1 cellular context compared by ENCODE assay signal in genomic region chr12:77640356-77640755, GRCh38.
TF ChIP-seq lines count a peak whose summit lies in the region.

No MANE protein-coding gene starts in this region.

TF ChIP-seq in GM23338, 12 proteins besides CTCF, POLR2A, EP300 and RAD21 (continued from another document):
- TF ChIP-seq NANOG (IDR thresholded peaks at IDR 0.05; ENCODE audit: borderline replicate concordance) (no peak), ZNF462 (CRISPR knock-in tag; IDR thresholded peaks at IDR 0.05) (no peak), EZH2phosphoT487 (IDR thresholded peaks at IDR 0.05; ENCODE audit: unreplicated experiment) (no peak), ZNF114 (CRISPR knock-in tag; IDR thresholded peaks at IDR 0.05) (no peak), JUNB (IDR thresholded peaks at IDR 0.05; ENCODE audit: unreplicated experiment) (no peak), STAT1 (IDR thresholded peaks at IDR 0.05; ENCODE audit: unreplicated experiment) (no peak), CREB1 (CRISPR knock-in tag; IDR thresholded peaks at IDR 0.05; ENCODE audit: low read depth) (no peak), ZNF331 (CRISPR knock-in tag; IDR thresholded peaks at IDR 0.05; ENCODE audit: low read depth) (no peak), ETS1 (IDR thresholded peaks at IDR 0.05) (no peak), POLR2AphosphoS5 (IDR thresholded peaks at IDR 0.05; ENCODE audit: low read depth) (no peak), EZH2 (IDR thresholded peaks at IDR 0.05; ENCODE audit: low read depth, unreplicated experiment) (no peak)
